In genomic region chr1:184970691-184971161, GRCh38 we compare ENCODE assay signal across 10 cellular contexts. TPM values are rescaled to one million over a fixed set of nuclear protein-coding genes. Genes with fewer than 3 reads are reported as not detected.
DNase-seq lines count a peak whose midpoint lies in the region; ATAC-seq lines count a peak whose summit lies in the region.
"Had no signal": no experiment of that assay in that cellular context is flagged by ENCODE, and none has a peak within 500 bp of the region (broad histone marks: within the 10 kb centered on the region; RNA-seq: fewer than 3 reads in every experiment).

No MANE protein-coding gene starts in this region.

- peak overlapping the region; percentile 89 for H3K27ac Mint-ChIP-seq in stimulated activated naive CD8-positive, alpha-beta T cell treated with anti-CD3 and anti-CD28 coated beads, Interleukin-15, Interleukin-2, amounts not matched to agents 100 ng/mL and 50 ng/mL, for 24 hours
- H3K27ac Mint-ChIP-seq in activated T-helper 1 cell treated with anti-CD3 and anti-CD28 coated beads, Interleukin-12 subunit alpha, Interleukin-12 subunit beta, Interleukin-2, Interleukin-4 antibody, amounts not matched to agents 30 ng/mL and 10 ng/mL and 1 ng/mL, durations not matched to agents 14 hours and 24 hours and 36 hours = peak overlapping the region; percentile 70
- H3K27ac Mint-ChIP-seq: activated naive CD4-positive, alpha-beta T cell treated with anti-CD3 and anti-CD28 coated beads, Interleukin-2, amount 10 ng/mL, durations not matched to agents 7 days and 5 days had no signal

- H3K27me3 Mint-ChIP-seq in stimulated activated naive CD8-positive, alpha-beta T cell treated with anti-CD3 and anti-CD28 coated beads, Interleukin-15, Interleukin-2, amounts not matched to agents 100 ng/mL and 50 ng/mL, for 24 hours = peaks cover 9% of the 10 kb centered on the region
- H3K27me3 Mint-ChIP-seq in activated T-helper 1 cell treated with anti-CD3 and anti-CD28 coated beads, Interleukin-12 subunit alpha, Interleukin-12 subunit beta, Interleukin-2, Interleukin-4 antibody, amounts not matched to agents 30 ng/mL and 10 ng/mL and 1 ng/mL, durations not matched to agents 14 hours and 24 hours and 36 hours (ENCODE audit: insufficient read depth) = peaks cover under 1% of the 10 kb centered on the region

- H3K9me3 Mint-ChIP-seq in stimulated activated naive CD8-positive, alpha-beta T cell treated with anti-CD3 and anti-CD28 coated beads, Interleukin-15, Interleukin-2, amounts not matched to agents 100 ng/mL and 50 ng/mL, for 24 hours = no peaks in the 10 kb centered on the region
- no peaks in the 10 kb centered on the region for H3K9me3 Mint-ChIP-seq in activated T-helper 1 cell treated with anti-CD3 and anti-CD28 coated beads, Interleukin-12 subunit alpha, Interleukin-12 subunit beta, Interleukin-2, Interleukin-4 antibody, amounts not matched to agents 30 ng/mL and 10 ng/mL and 1 ng/mL, durations not matched to agents 14 hours and 24 hours and 36 hours
- H3K9me3 Mint-ChIP-seq: activated naive CD4-positive, alpha-beta T cell treated with anti-CD3 and anti-CD28 coated beads, Interleukin-2, amount 10 ng/mL, durations not matched to agents 7 days and 5 days had no signal

- no peak for DNase-seq in stimulated activated naive CD8-positive, alpha-beta T cell treated with anti-CD3 and anti-CD28 coated beads, Interleukin-15, Interleukin-2, amounts not matched to agents 100 U/mL and 50 U/mL, for 24 hours
- no peak for DNase-seq in activated T-helper 1 cell treated with anti-CD3 and anti-CD28 coated beads, Interleukin-12 subunit alpha, Interleukin-12 subunit beta, Interleukin-2, Interleukin-4 antibody, amounts not matched to agents 30 ng/mL and 10 ng/mL and 1 ng/mL, durations not matched to agents 14 hours and 24 hours and 36 hours (ENCODE audit: low spot score)
- DNase-seq in fibroblast of peridontal ligament (ENCODE audit: extremely low read depth) (peak; percentile 59), substantia nigra (lab: John Stamatoyannopoulos, UW) (no peak), NCI-H2029 treated with DMSO at 0.1 percent for 48 hours (lab: John Stamatoyannopoulos, UW) (no peak)
- DNase-seq: activated naive CD4-positive, alpha-beta T cell treated with anti-CD3 and anti-CD28 coated beads, Interleukin-2, amount 10 ng/mL, durations not matched to agents 7 days and 5 days; NCI-H524 treated with DMSO at 0.1 percent for 48 hours had no signal

- H3K4me3 Mint-ChIP-seq in stimulated activated naive CD8-positive, alpha-beta T cell treated with anti-CD3 and anti-CD28 coated beads, Interleukin-15, Interleukin-2, amounts not matched to agents 100 ng/mL and 50 ng/mL, for 24 hours = peak overlapping the region; percentile 96
- H3K4me3 Mint-ChIP-seq in activated T-helper 1 cell treated with anti-CD3 and anti-CD28 coated beads, Interleukin-12 subunit alpha, Interleukin-12 subunit beta, Interleukin-2, Interleukin-4 antibody, amounts not matched to agents 30 ng/mL and 10 ng/mL and 1 ng/mL, durations not matched to agents 14 hours and 24 hours and 36 hours = peak overlapping the region; percentile 28
- H3K4me3 Mint-ChIP-seq: activated naive CD4-positive, alpha-beta T cell treated with anti-CD3 and anti-CD28 coated beads, Interleukin-2, amount 10 ng/mL, durations not matched to agents 7 days and 5 days had no signal

- intact Hi-C loops in activated T-helper 1 cell treated with anti-CD3 and anti-CD28 coated beads, Interleukin-12 subunit alpha, Interleukin-12 subunit beta, Interleukin-2, Interleukin-4 antibody, amounts not matched to agents 30 ng/mL and 10 ng/mL and 1 ng/mL, durations not matched to agents 14 hours and 24 hours and 36 hours (cut with micrococcal nuclease) = loop anchor here (5.0 to 10.0 kb wide), 6 partner anchors 474 to 1493 kb away; partner anchors contain the start of gene C1orf21

- H3K36me3 Mint-ChIP-seq in stimulated activated naive CD8-positive, alpha-beta T cell treated with anti-CD3 and anti-CD28 coated beads, Interleukin-15, Interleukin-2, amounts not matched to agents 100 ng/mL and 50 ng/mL, for 24 hours (ENCODE audit: low read depth) = peaks cover 9% of the 10 kb centered on the region
- H3K36me3 Mint-ChIP-seq in activated T-helper 1 cell treated with anti-CD3 and anti-CD28 coated beads, Interleukin-12 subunit alpha, Interleukin-12 subunit beta, Interleukin-2, Interleukin-4 antibody, amounts not matched to agents 30 ng/mL and 10 ng/mL and 1 ng/mL, durations not matched to agents 14 hours and 24 hours and 36 hours (ENCODE audit: low read depth) = peaks cover 10% of the 10 kb centered on the region

- H3K27ac ChIP-seq in substantia nigra (ENCODE audit: low read depth, low read length, poor library complexity, severe bottlenecking) = no peak overlapping the region

- no peak for ATAC-seq in stimulated activated naive CD8-positive, alpha-beta T cell treated with anti-CD3 and anti-CD28 coated beads, Interleukin-15, Interleukin-2, amounts not matched to agents 100 U/mL and 50 U/mL, for 24 hours
- ATAC-seq in HG02798 (IDR thresholded peaks at IDR 0.05; ENCODE audit: poor library complexity, unreplicated experiment) (no peak), HG03135 (IDR thresholded peaks at IDR 0.05; ENCODE audit: unreplicated experiment) (no peak)

- peaks cover 75% of the 10 kb centered on the region for H3K4me1 Mint-ChIP-seq in stimulated activated naive CD8-positive, alpha-beta T cell treated with anti-CD3 and anti-CD28 coated beads, Interleukin-15, Interleukin-2, amounts not matched to agents 100 ng/mL and 50 ng/mL, for 24 hours (ENCODE audit: low read depth)
- peaks cover 69% of the 10 kb centered on the region for H3K4me1 Mint-ChIP-seq in activated T-helper 1 cell treated with anti-CD3 and anti-CD28 coated beads, Interleukin-12 subunit alpha, Interleukin-12 subunit beta, Interleukin-2, Interleukin-4 antibody, amounts not matched to agents 30 ng/mL and 10 ng/mL and 1 ng/mL, durations not matched to agents 14 hours and 24 hours and 36 hours (ENCODE audit: low read depth)

RNA-seq across cellular contexts. Expression of gene NIBAN1, which starts 3.6 kb away (rescaled TPM):
- total RNA-seq in activated T-helper 1 cell treated with anti-CD3 and anti-CD28 coated beads, Interleukin-12 subunit alpha, Interleukin-12 subunit beta, Interleukin-2, Interleukin-4 antibody, amounts not matched to agents 30 ng/mL and 10 ng/mL and 1 ng/mL, durations not matched to agents 14 hours and 24 hours and 36 hours = 17.3 and 19.0 TPM in 2 replicates
